9 cellular contexts compared by ENCODE assay signal in genomic region chr22:35538801-35539321, GRCh38. TPM values are rescaled to one million over a fixed set of nuclear protein-coding genes. Genes with fewer than 3 reads are reported as not detected.
A peak's percentile ranks its signal among the peaks of the same experiment; 100 is the strongest.
DNase-seq lines count a peak whose midpoint lies in the region; ATAC-seq and TF ChIP-seq lines count a peak whose summit lies in the region.
"Had no signal": no experiment of that assay in that cellular context is flagged by ENCODE, and none has a peak within 500 bp of the region (broad histone marks: within the 10 kb centered on the region; RNA-seq: fewer than 3 reads in every experiment).

No MANE protein-coding gene starts in this region.

- intact Hi-C loops in MCF 10A (cut with micrococcal nuclease): no loop called here

- no peaks in the 10 kb centered on the region for H3K79me2 ChIP-seq in OCI-LY3 (ENCODE audit: low read length)
- no peaks in the 10 kb centered on the region for H3K79me2 ChIP-seq in osteoblast (ENCODE audit: insufficient read depth, low read length)

- H3K36me3 ChIP-seq in OCI-LY3 (replicated peaks; ENCODE audit: low read depth, low read length) (no peaks in the 10 kb centered on the region), osteoblast (ENCODE audit: insufficient read depth, low read length) (no peaks in the 10 kb centered on the region)
- H3K36me3 ChIP-seq: left lung had no signal

- no peak overlapping the region for H3K4me3 Mint-ChIP-seq in MCF 10A (ENCODE audit: unreplicated experiment)

- H3K9me3 Mint-ChIP-seq in MCF 10A (ENCODE audit: unreplicated experiment): no peaks in the 10 kb centered on the region

- H3K4me2 ChIP-seq in OCI-LY3 (ENCODE audit: low read length) (no peak overlapping the region), osteoblast (ENCODE audit: insufficient read depth, low read length) (no peak overlapping the region)

- H3K27ac ChIP-seq in OCI-LY3 (ENCODE audit: low read length) (no peak overlapping the region), osteoblast (ENCODE audit: low read depth, low read length) (no peak overlapping the region)
- H3K27ac ChIP-seq: left lung had no signal

- H3K9me3 ChIP-seq in OCI-LY3 (ENCODE audit: insufficient read depth, low read length): no peaks in the 10 kb centered on the region
- H3K9me3 ChIP-seq in osteoblast (ENCODE audit: low read depth, low read length): no peaks in the 10 kb centered on the region
- H3K9me3 ChIP-seq: left lung had no signal

- H3K27me3 ChIP-seq in OCI-LY3 (ENCODE audit: low read depth, low read length) (peaks cover 38% of the 10 kb centered on the region), osteoblast (ENCODE audit: insufficient read depth, low read length) (peaks cover 11% of the 10 kb centered on the region)

- TF ChIP-seq CTCF in GM12865 (IDR thresholded peaks at IDR 0.05; ENCODE audit: insufficient read depth, low read depth, low read length, missing control alignments): peak; percentile 58
- peak; percentile 43 for TF ChIP-seq CTCF in OCI-LY3 (IDR thresholded peaks at IDR 0.05; ENCODE audit: low read depth, low read length)
- peak; percentile 55 for TF ChIP-seq CTCF in MCF 10A (IDR thresholded peaks at IDR 0.05; ENCODE audit: unreplicated experiment)
- peak; percentile 67 for TF ChIP-seq CTCF in osteoblast (IDR thresholded peaks at IDR 0.05; ENCODE audit: extremely low read depth, low read depth, low read length)

- H3K9ac ChIP-seq in OCI-LY3 (ENCODE audit: low read length): no peak overlapping the region

- H3K4me3 ChIP-seq in GM12865 (ENCODE audit: low read depth, low read length) (no peak overlapping the region), OCI-LY3 (ENCODE audit: low read length) (no peak overlapping the region), osteoblast (ENCODE audit: insufficient read depth, low read length) (no peak overlapping the region)
- H3K4me3 ChIP-seq: left lung had no signal

- POLR2A ChIA-PET in MCF 10A (lab: Yijun Ruan, JAX): no interaction called here

- peaks cover 18% of the 10 kb centered on the region for H3K27me3 Mint-ChIP-seq in MCF 10A (ENCODE audit: insufficient read depth, unreplicated experiment)

- CTCF ChIA-PET in MCF 10A (lab: Yijun Ruan, JAX): interaction anchor here (0.6 to 1.7 kb wide), 4 partner anchors 9 to 88 kb away, joined by 3 read pairs; no protein-coding TSS in a partner anchor

- no peak for ATAC-seq in GM18519 (IDR thresholded peaks at IDR 0.05; ENCODE audit: low FRiP score, unreplicated experiment)
- no peak for ATAC-seq in GM18520 (IDR thresholded peaks at IDR 0.05; ENCODE audit: unreplicated experiment)
- no peak for ATAC-seq in GM21576 (IDR thresholded peaks at IDR 0.05; ENCODE audit: unreplicated experiment)
- ATAC-seq in HG02884 (IDR thresholded peaks at IDR 0.05; ENCODE audit: unreplicated experiment): no peak
- ATAC-seq: left lung had no signal

- BruUV-seq in MCF 10A (replicated peaks; lab: Mats Ljungman, UMichigan): no TSS peak

- no peaks in the 10 kb centered on the region for H4K20me1 ChIP-seq in OCI-LY3 (ENCODE audit: insufficient read depth, low read length)
- H4K20me1 ChIP-seq in osteoblast (ENCODE audit: insufficient read depth, low read length): peaks cover 4% of the 10 kb centered on the region

- H3K27ac Mint-ChIP-seq in MCF 10A (ENCODE audit: low read depth, unreplicated experiment): no peak overlapping the region

- peaks cover 12% of the 10 kb centered on the region for H3K4me1 Mint-ChIP-seq in MCF 10A (ENCODE audit: insufficient read depth, unreplicated experiment)

- peak; percentile 31 for DNase-seq in GM12865 (ENCODE audit: low read depth)
- DNase-seq in MCF 10A (ENCODE audit: unreplicated experiment): peak; percentile 51
- DNase-seq in osteoblast (ENCODE audit: insufficient read length, low spot score, missing footprints): peak; percentile 89

- H3K36me3 Mint-ChIP-seq in MCF 10A (ENCODE audit: insufficient read depth, unreplicated experiment): no peaks in the 10 kb centered on the region

- H2AFZ ChIP-seq in OCI-LY3 (ENCODE audit: low read depth, low read length) (no peak overlapping the region), osteoblast (ENCODE audit: low read length) (no peak overlapping the region)

- no peaks in the 10 kb centered on the region for H3K4me1 ChIP-seq in OCI-LY3 (ENCODE audit: low read length)
- H3K4me1 ChIP-seq in osteoblast (ENCODE audit: insufficient read depth, low read length): peaks cover 28% of the 10 kb centered on the region

RNA-seq across cellular contexts. Expression of gene RASD2, which starts 1.8 kb away (rescaled TPM):
- not detected in 2 replicates for total RNA-seq in MCF 10A (2022)
- under 0.01 and 0.29 TPM in 2 replicates for total RNA-seq in osteoblast

Comparison
In these comparisons a context has a peak if more than half of its experiments do, and no peak if none do; other contexts are left out.
1. DNase-seq: peak in every context shown above with its lines; median percentile 89 in osteoblast; 51 in MCF 10A; 31 in GM12865.